ENCODE assay signal across 8 cellular contexts in the genomic region with DNA sequence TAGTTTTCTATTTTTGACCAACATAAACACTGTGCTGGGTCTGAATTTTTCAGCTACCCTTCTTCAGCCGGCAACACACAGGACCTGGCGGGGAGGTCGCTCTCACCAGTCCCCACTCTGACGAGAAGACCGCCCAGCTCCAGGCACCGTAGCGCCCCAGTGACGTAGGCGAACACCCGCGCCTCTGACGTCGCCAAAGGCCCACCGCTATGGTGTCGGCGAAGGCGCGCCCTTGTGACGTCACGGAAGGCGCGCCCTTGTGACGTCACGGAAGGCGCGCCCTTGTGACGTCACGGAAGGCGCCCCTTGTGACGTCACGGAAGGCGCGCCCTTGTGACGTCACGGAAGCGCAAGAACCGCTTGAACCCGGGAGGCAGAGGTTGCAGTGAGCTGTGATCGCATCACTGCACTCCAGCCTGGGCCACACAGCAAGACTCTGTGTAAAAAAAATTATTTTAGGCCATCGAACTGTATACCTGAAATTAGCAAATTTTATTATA.
DNase-seq lines count a peak whose midpoint lies in the region; ATAC-seq and TF ChIP-seq lines count a peak whose summit lies in the region.
"Not testable (repeated sequence)": the region's sequence is repeated elsewhere in the genome, so short reads cannot be mapped to it uniquely, and the experiment has no call there.

No MANE protein-coding gene starts in this region.

- not testable (repeated sequence) for H3K27me3 Mint-ChIP-seq in CD4-positive, alpha-beta T cell; activated T-cell treated with anti-CD3 and anti-CD28 coated beads, Interleukin-2, amount 50 U/mL, for 4 hours (ENCODE audit: low read depth)

- peak overlapping the region; percentile 98 for H3K27ac Mint-ChIP-seq in CD4-positive, alpha-beta T cell

- H3K4me1 Mint-ChIP-seq in CD4-positive, alpha-beta T cell (ENCODE audit: low read depth): peaks cover 12% of the 10 kb centered on the region
- not testable (repeated sequence) for H3K4me1 Mint-ChIP-seq in activated T-cell treated with anti-CD3 and anti-CD28 coated beads, Interleukin-2, amount 50 U/mL, for 4 hours (ENCODE audit: low read depth)

- not testable (repeated sequence) for H3K9me3 Mint-ChIP-seq in CD4-positive, alpha-beta T cell; activated T-cell treated with anti-CD3 and anti-CD28 coated beads, Interleukin-2, amount 50 U/mL, for 4 hours

- H3K27me3 ChIP-seq in CD4-positive, alpha-beta T cell (ENCODE audit: control insufficient read depth, insufficient read depth, low read length); mononuclear cell (ENCODE audit: insufficient read depth, low read length): not testable (repeated sequence)

- ATAC-seq in CD4-positive, alpha-beta T cell (ENCODE audit: poor library complexity): peak; percentile 96
- peak; percentile 94 for ATAC-seq in GM21423 (IDR thresholded peaks at IDR 0.05; ENCODE audit: unreplicated experiment)
- peak; percentile 99 for ATAC-seq in HG03520 (IDR thresholded peaks at IDR 0.05; ENCODE audit: unreplicated experiment)
- ATAC-seq in activated T-cell treated with anti-CD3 and anti-CD28 coated beads, Interleukin-2, amount 50 U/mL, for 4 hours: peak; percentile 82 to 97

- CTCF ChIA-PET in CD4-positive, alpha-beta T cell (lab: Charles Lee): not testable (repeated sequence)

- POLR2A ChIA-PET in CD4-positive, alpha-beta T cell (lab: Charles Lee): interaction anchor here (1.4 kb wide), 1 partner anchor 154 kb away, joined by 12 read pairs; a partner anchor contains a TSS

- H3K4me1 ChIP-seq in mononuclear cell (ENCODE audit: insufficient read depth, low read length): not testable (repeated sequence)

- not testable (repeated sequence) for H3K9me3 ChIP-seq in CD4-positive, alpha-beta T cell (ENCODE audit: control insufficient read depth, low read length); mononuclear cell (ENCODE audit: low read depth, low read length)

- not testable (repeated sequence) for H3K36me3 Mint-ChIP-seq in CD4-positive, alpha-beta T cell (ENCODE audit: low read depth); activated T-cell treated with anti-CD3 and anti-CD28 coated beads, Interleukin-2, amount 50 U/mL, for 4 hours (ENCODE audit: insufficient read depth)

- H3K4me3 Mint-ChIP-seq in CD4-positive, alpha-beta T cell: peak overlapping the region; percentile 94
- H3K4me3 Mint-ChIP-seq in activated T-cell treated with anti-CD3 and anti-CD28 coated beads, Interleukin-2, amount 50 U/mL, for 4 hours: peak overlapping the region; percentile 78

- peak; percentile 5 to 89 (median 34) for DNase-seq in CD4-positive, alpha-beta T cell
- peak; percentile 65 for DNase-seq in T follicular helper cell (ENCODE audit: low read depth)
- peak; percentile 51 for DNase-seq in activated T-cell treated with anti-CD3 and anti-CD28 coated beads, Interleukin-2, amount 50 U/mL, for 4 hours
- DNase-seq in effector CD8-positive, alpha-beta T cell (lab: John Stamatoyannopoulos, UW): peak; percentile 19
- DNase-seq in stimulated activated CD8-positive, alpha-beta memory T cell treated with anti-CD3 and anti-CD28 coated beads, Interleukin-4, amount 100 ng/mL, for 4 hours (ENCODE audit: low read depth in 2 of 2, low spot score in 1 of 2): peak; percentile 32 to 37

- intact Hi-C loops in CD4-positive, alpha-beta T cell (cut with DNase I, micrococcal nuclease): loop anchor here in 1 of 2 experiments (10.0 kb wide), 1 partner anchor 153 kb away; a partner anchor contains a TSS

- not testable (repeated sequence) for H3K27ac ChIP-seq in CD4-positive, alpha-beta T cell (ENCODE audit: low read depth, low read length)

- TF ChIP-seq CTCF in CD4-positive, alpha-beta T cell (IDR thresholded peaks at IDR 0.05): not testable (repeated sequence)

- H3K4me3 ChIP-seq in mononuclear cell (ENCODE audit: low read length): peak overlapping the region; percentile 23
